8 cellular contexts compared by ENCODE assay signal in the genomic region with DNA sequence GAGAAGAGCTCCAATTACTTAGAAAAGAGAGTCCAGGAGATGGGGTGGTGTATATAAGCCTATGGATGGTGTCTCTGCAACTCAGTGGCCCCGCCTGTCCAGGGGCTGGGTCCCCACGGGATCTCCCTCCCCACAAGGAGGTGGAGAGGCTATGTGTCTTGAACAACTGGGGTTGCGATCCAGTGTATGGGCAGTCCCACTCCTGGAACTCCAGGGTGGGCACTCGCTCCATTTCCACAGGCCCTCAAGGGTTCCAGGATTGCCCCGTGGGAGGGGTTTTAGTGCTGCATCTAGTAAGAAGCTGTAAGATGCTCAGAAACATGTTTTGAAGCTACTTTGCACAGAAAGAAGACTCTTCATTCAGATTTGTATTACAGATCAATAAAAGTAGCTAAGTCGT. TPM values are rescaled to one million over a fixed set of nuclear protein-coding genes. Genes with fewer than 3 reads are reported as not detected.
DNase-seq lines count a peak whose midpoint lies in the region; ATAC-seq and TF ChIP-seq lines count a peak whose summit lies in the region.

No MANE protein-coding gene starts in this region.

- H3K27me3 ChIP-seq in KMS-11 (ENCODE audit: insufficient read depth, low read depth) (no peaks in the 10 kb centered on the region), subcutaneous abdominal adipose tissue (ENCODE audit: control insufficient read depth in 5 of 5, insufficient read depth in 4 of 5, low read length in 5 of 5) (peaks cover 0 to 3% (median 0%) of the 10 kb centered on the region in 5 donors)

- peaks cover 5% of the 10 kb centered on the region for H3K9me3 Mint-ChIP-seq in activated naive CD4-positive, alpha-beta T cell treated with anti-CD3 and anti-CD28 coated beads, Interleukin-2, amount 50 U/mL, for 24 hours

- peak overlapping the region; percentile 89 for H3K4me2 ChIP-seq in KMS-11

- ATAC-seq in left colon = no peak

- peaks cover 40% of the 10 kb centered on the region for H3K79me2 ChIP-seq in KMS-11 (ENCODE audit: insufficient read depth, low read depth)

- H3K4me1 ChIP-seq in KMS-11 (ENCODE audit: low read depth, poor library complexity, severe bottlenecking) (peaks cover 17% of the 10 kb centered on the region), subcutaneous abdominal adipose tissue (ENCODE audit: control insufficient read depth in 5 of 5, insufficient read depth in 5 of 5, low read length in 5 of 5) (peaks cover 0 to 33% (median 25%) of the 10 kb centered on the region in 5 donors)

- in situ Hi-C loops in astrocyte of the spinal cord (cut with HindIII; ENCODE audit: low sequenced_read_pairs) = no loop called here

- peak overlapping the region; percentile 75; the same call in 1 of the 2 replicates for H3K27ac ChIP-seq in KMS-11
- H3K27ac ChIP-seq in subcutaneous abdominal adipose tissue (ENCODE audit: low read depth, low read length) = peak overlapping the region; percentile 92

- no peak for DNase-seq in activated naive CD4-positive, alpha-beta T cell treated with Interleukin-2 at 50 U/mL for 16 hours
- no peak for DNase-seq in astrocyte of the spinal cord (ENCODE audit: low read depth, low spot score)
- peak; percentile 20 to 39 for DNase-seq in left colon
- no peak for DNase-seq in activated effector memory CD4-positive, alpha-beta T cell treated with Interleukin-2 at 50 U/mL for 16 hours
- no peak for DNase-seq in MV-4-11 (lab: John Stamatoyannopoulos, UW)

- H3K27ac Mint-ChIP-seq in activated naive CD4-positive, alpha-beta T cell treated with anti-CD3 and anti-CD28 coated beads, Interleukin-2, amount 50 U/mL, for 24 hours = no peak overlapping the region

- H3K36me3 Mint-ChIP-seq in activated naive CD4-positive, alpha-beta T cell treated with anti-CD3 and anti-CD28 coated beads, Interleukin-2, amount 50 U/mL, for 24 hours = no peaks in the 10 kb centered on the region

- H3K36me3 ChIP-seq in KMS-11 (ENCODE audit: insufficient read depth) (no peaks in the 10 kb centered on the region), subcutaneous abdominal adipose tissue (ENCODE audit: control insufficient read depth in 5 of 5, insufficient read depth in 5 of 5, low read length in 5 of 5) (no peaks in the 10 kb centered on the region)

- H3K9ac ChIP-seq in KMS-11 (peak overlapping the region; percentile 87), subcutaneous abdominal adipose tissue (ENCODE audit: low read length in 5 of 5) (peak overlapping the region; percentile 11 to 99 (median 99))

- peak overlapping the region; percentile 74 for H2AFZ ChIP-seq in KMS-11 (ENCODE audit: low read depth)

- intact Hi-C loops in left colon (cut with DNase I, micrococcal nuclease) = loop anchor here in 1 of 2 donors (5.0 kb wide), 1 partner anchor 40 kb away; no protein-coding TSS in a partner anchor

- H3K27me3 Mint-ChIP-seq in activated naive CD4-positive, alpha-beta T cell treated with anti-CD3 and anti-CD28 coated beads, Interleukin-2, amount 50 U/mL, for 24 hours = peaks cover 38% of the 10 kb centered on the region

- no peaks in the 10 kb centered on the region for H3K9me3 ChIP-seq in subcutaneous abdominal adipose tissue (ENCODE audit: control insufficient read depth in 5 of 5, low read length in 5 of 5)

- peaks cover 15% of the 10 kb centered on the region; the same call in 1 of the 2 replicates for H4K20me1 ChIP-seq in KMS-11 (ENCODE audit: insufficient read depth)

- H3K4me3 Mint-ChIP-seq in activated naive CD4-positive, alpha-beta T cell treated with anti-CD3 and anti-CD28 coated beads, Interleukin-2, amount 50 U/mL, for 24 hours = peak overlapping the region; percentile 71

- H3K4me3 ChIP-seq in KMS-11 (IDR thresholded peaks at IDR 0.05; ENCODE audit: insufficient read depth, low read depth, low read length) (no peak overlapping the region), astrocyte of the spinal cord (ENCODE audit: low read depth, low read length) (peak overlapping the region; percentile 39), subcutaneous abdominal adipose tissue (ENCODE audit: low read depth in 1 of 5, low read length in 5 of 5) (peak overlapping the region; percentile 67 to 97 (median 85))

- TF ChIP-seq CTCF in KMS-11 (conservative IDR thresholded peaks at IDR 0.05; ENCODE audit: low read depth, low read length) = no peak
- no peak for TF ChIP-seq CTCF in astrocyte of the spinal cord (IDR thresholded peaks at IDR 0.05; ENCODE audit: low read depth, low read length)

- H3K4me1 Mint-ChIP-seq in activated naive CD4-positive, alpha-beta T cell treated with anti-CD3 and anti-CD28 coated beads, Interleukin-2, amount 50 U/mL, for 24 hours = peaks cover 9% of the 10 kb centered on the region

RNA-seq across cellular contexts. Expression of gene SMAD5, which starts 0.6 kb away (rescaled TPM):
- total RNA-seq in left colon = 10 to 100 TPM; 45.6 to 46.8 TPM

Comparison
In these comparisons a context has a peak if more than half of its experiments do, and no peak if none do; other contexts are left out.
1. DNase-seq: peak in left colon (2 of 2); none in activated naive CD4-positive, alpha-beta T cell treated with Interleukin-2 at 50 U/mL for 16 hours (single experiment), astrocyte of the spinal cord (single experiment), activated effector memory CD4-positive, alpha-beta T cell treated with Interleukin-2 at 50 U/mL for 16 hours (single experiment) and MV-4-11 (single experiment).